9 cellular contexts compared by ENCODE assay signal in genomic region chr1:15337656-15338402, GRCh38.
DNase-seq lines count a peak whose midpoint lies in the region; ATAC-seq and TF ChIP-seq lines count a peak whose summit lies in the region.
"Had no signal": no experiment of that assay in that cellular context is flagged by ENCODE, and none has a peak within 500 bp of the region (broad histone marks: within the 10 kb centered on the region; RNA-seq: fewer than 3 reads in every experiment).

No MANE protein-coding gene starts in this region.

- in situ Hi-C loops in KBM-7 (cut with MboI; ENCODE audit: low pct_unique_long_range_greater_than_20kb, low sequenced_read_pairs): no loop called here

- H3K9me2 ChIP-seq in HCT116 (ENCODE audit: insufficient read depth): no peaks in the 10 kb centered on the region

- no peaks in the 10 kb centered on the region for H4K20me1 ChIP-seq in HCT116 (ENCODE audit: insufficient read depth)

- TF ChIP-seq CTCF in HCT116 (IDR thresholded peaks at IDR 0.05 in 2 of 3, conservative IDR thresholded peaks at IDR 0.05 in 1 of 3; ENCODE audit: borderline replicate concordance in 1 of 3, insufficient read depth in 1 of 3, low read depth in 2 of 3, low read length in 2 of 3): no peak

- CTCF ChIA-PET in HCT116 (lab: Charles Lee): interaction anchor here (3.4 kb wide), 1 partner anchor 14 kb away, joined by 22 read pairs; no protein-coding TSS in a partner anchor

- intact Hi-C loops in HCT116 (cut with micrococcal nuclease): no loop called here
- intact Hi-C loops in left ventricle myocardium superior (cut with micrococcal nuclease): no loop called here
- intact Hi-C loops in left colon (cut with DNase I, micrococcal nuclease): no loop called here

- no peak for TF ChIP-seq POLR2A in HCT116 (IDR thresholded peaks at IDR 0.05; ENCODE audit: borderline replicate concordance, extremely low read depth, insufficient read depth, insufficient read length)

- H3K27ac ChIP-seq in HCT116 (ENCODE audit: low read depth, low read length): peak overlapping the region; percentile 21; the same call in 1 of the 2 replicates
- H3K27ac ChIP-seq in stomach smooth muscle (ENCODE audit: low read length): peak overlapping the region; percentile 46

- RAD21 ChIA-PET in HCT116 (lab: Charles Lee; ENCODE audit: low non-redundant PET in 1 of 2, low total read pairs in 2 of 2, uncharacterized antibody in 2 of 2, unreplicated experiment in 2 of 2): no interaction called here

- H3K4me2 ChIP-seq in HCT116 (ENCODE audit: low read length): peak overlapping the region; percentile 74

- no peaks in the 10 kb centered on the region for H3K9me3 ChIP-seq in HCT116 (ENCODE audit: control insufficient read depth in 1 of 2, insufficient read depth in 1 of 2, low read depth in 1 of 2, low read length in 2 of 2)
- peaks cover 3% of the 10 kb centered on the region for H3K9me3 ChIP-seq in adipocyte (ENCODE audit: control insufficient read depth, low read length)
- H3K9me3 ChIP-seq in stomach smooth muscle (ENCODE audit: control insufficient read depth in 2 of 2, low read length in 2 of 2): no peaks in the 10 kb centered on the region

- H3K9ac ChIP-seq in HCT116 (ENCODE audit: low read length) (peak overlapping the region; percentile 39), adipocyte (ENCODE audit: low read length) (no peak overlapping the region), stomach smooth muscle (ENCODE audit: low read length in 2 of 2) (no peak overlapping the region)

- POLR2A ChIA-PET in HCT116 (lab: Charles Lee): interaction anchor here (0.6 kb wide), 1 partner anchor 12 kb away, joined by 3 read pairs; no protein-coding TSS in a partner anchor

- H3K4me1 ChIP-seq in HCT116 (ENCODE audit: control insufficient read depth in 1 of 2, insufficient read depth in 2 of 2, low read length in 2 of 2): peaks cover 18 to 52% of the 10 kb centered on the region in 2 experiments
- peaks cover 19% of the 10 kb centered on the region for H3K4me1 ChIP-seq in adipocyte (ENCODE audit: control insufficient read depth, insufficient read depth, low read length)
- H3K4me1 ChIP-seq in stomach smooth muscle (ENCODE audit: control insufficient read depth, insufficient read depth, low read length): peaks cover 31% of the 10 kb centered on the region

- H3K79me2 ChIP-seq in HCT116 (ENCODE audit: insufficient read depth, low read length): no peaks in the 10 kb centered on the region

- H2AFZ ChIP-seq in HCT116 (ENCODE audit: low read depth, low read length, poor library complexity, severe bottlenecking): peak overlapping the region; percentile 36

- peak; percentile 70 for DNase-seq in HCT116 (ENCODE audit: low read depth, low spot score)
- DNase-seq in adipocyte (ENCODE audit: low read depth): peak; percentile 77
- no peak for DNase-seq in left ventricle myocardium superior
- no peak for DNase-seq in KBM-7
- DNase-seq in stimulated activated CD4-positive, alpha-beta T cell treated with anti-CD3 and anti-CD28 coated beads, Interleukin-4, amount 100 ng/mL, for 1 hour: no peak
- no peak for DNase-seq in NCI-H1048 (lab: John Stamatoyannopoulos, UW)
- DNase-seq in left colon: no peak
- DNase-seq: activated T-cell treated with anti-CD3 and anti-CD28 coated beads, Interleukin-2, amount 50 U/mL, for 72 hours had no signal

- no peaks in the 10 kb centered on the region; a peak in 1 of 4 replicates for H3K36me3 ChIP-seq in HCT116 (ENCODE audit: control insufficient read depth in 1 of 2, insufficient read depth in 2 of 2, low read length in 2 of 2)
- H3K36me3 ChIP-seq in adipocyte (ENCODE audit: control insufficient read depth, insufficient read depth, low read length, severe bottlenecking): no peaks in the 10 kb centered on the region
- no peaks in the 10 kb centered on the region for H3K36me3 ChIP-seq in stomach smooth muscle (ENCODE audit: control insufficient read depth in 2 of 2, insufficient read depth in 2 of 2, low read length in 2 of 2)

- 0 out of 2 replicates have a peak, but pooled peaks have one; percentile 19 for TF ChIP-seq RAD21 in HCT116 (IDR thresholded peaks at IDR 0.05; ENCODE audit: low read depth)

- H3K4me3 ChIP-seq in HCT116 (replicated peaks in 1 of 2; ENCODE audit: low read depth in 1 of 2, low read length in 2 of 2) (peak overlapping the region in 1 of 2 experiments; percentile 38; a peak in 2 of 4 replicates), adipocyte (ENCODE audit: low read length) (no peak overlapping the region), stomach smooth muscle (ENCODE audit: low read length in 2 of 2) (peak overlapping the region in 1 of 2 donors; percentile 47)

- H3K27me3 ChIP-seq in HCT116 (ENCODE audit: insufficient read depth, low read length) (no peaks in the 10 kb centered on the region), adipocyte (replicated peaks; ENCODE audit: control insufficient read depth, insufficient read depth, low read length) (peaks cover 5% of the 10 kb centered on the region), stomach smooth muscle (ENCODE audit: control insufficient read depth in 1 of 2, insufficient read depth in 2 of 2, low read length in 2 of 2) (no peaks in the 10 kb centered on the region)

- BruUV-seq in HCT116 (replicated peaks; lab: Mats Ljungman, UMichigan): no TSS peak

- peak; percentile 88 for ATAC-seq in HCT116
- ATAC-seq in left ventricle myocardium superior: peak; percentile 81
- no peak for ATAC-seq in left colon
- ATAC-seq: activated T-cell treated with anti-CD3 and anti-CD28 coated beads, Interleukin-2, amount 50 U/mL, for 72 hours had no signal

TF ChIP-seq in HCT116, 20 proteins besides CTCF, POLR2A, EP300 and RAD21 (continues in another document):
- TF ChIP-seq ATF3 (IDR thresholded peaks at IDR 0.05) (no peak), TCF7L2 (IDR thresholded peaks at IDR 0.05; ENCODE audit: borderline replicate concordance, extremely low read depth, insufficient read depth, insufficient read length) (no peak), JUND (IDR thresholded peaks at IDR 0.05) (peak; percentile 78), CBX3 (IDR thresholded peaks at IDR 0.05; ENCODE audit: low read depth) (peak; percentile 82; the same call in 1 of the 2 replicates), POLR2AphosphoS5 (IDR thresholded peaks at IDR 0.05; ENCODE audit: low read depth, low read length) (peak; percentile 52), ELF1 (IDR thresholded peaks at IDR 0.05; ENCODE audit: borderline replicate concordance, low read depth) (no peak), SIN3A (IDR thresholded peaks at IDR 0.05; ENCODE audit: low read depth) (no peak), EZH2phosphoT487 (IDR thresholded peaks at IDR 0.05; ENCODE audit: borderline replicate concordance) (no peak), ZNF274 (IDR thresholded peaks at IDR 0.05; ENCODE audit: low read depth, low read length) (no peak), ZFX (IDR thresholded peaks at IDR 0.05) (no peak), CEBPB (IDR thresholded peaks at IDR 0.05; ENCODE audit: low read depth) (no peak), YY1 (IDR thresholded peaks at IDR 0.05; ENCODE audit: extremely low read depth, insufficient replicate concordance, low read depth, low read length) (no peak)
- TF ChIP-seq, protein P1, sequence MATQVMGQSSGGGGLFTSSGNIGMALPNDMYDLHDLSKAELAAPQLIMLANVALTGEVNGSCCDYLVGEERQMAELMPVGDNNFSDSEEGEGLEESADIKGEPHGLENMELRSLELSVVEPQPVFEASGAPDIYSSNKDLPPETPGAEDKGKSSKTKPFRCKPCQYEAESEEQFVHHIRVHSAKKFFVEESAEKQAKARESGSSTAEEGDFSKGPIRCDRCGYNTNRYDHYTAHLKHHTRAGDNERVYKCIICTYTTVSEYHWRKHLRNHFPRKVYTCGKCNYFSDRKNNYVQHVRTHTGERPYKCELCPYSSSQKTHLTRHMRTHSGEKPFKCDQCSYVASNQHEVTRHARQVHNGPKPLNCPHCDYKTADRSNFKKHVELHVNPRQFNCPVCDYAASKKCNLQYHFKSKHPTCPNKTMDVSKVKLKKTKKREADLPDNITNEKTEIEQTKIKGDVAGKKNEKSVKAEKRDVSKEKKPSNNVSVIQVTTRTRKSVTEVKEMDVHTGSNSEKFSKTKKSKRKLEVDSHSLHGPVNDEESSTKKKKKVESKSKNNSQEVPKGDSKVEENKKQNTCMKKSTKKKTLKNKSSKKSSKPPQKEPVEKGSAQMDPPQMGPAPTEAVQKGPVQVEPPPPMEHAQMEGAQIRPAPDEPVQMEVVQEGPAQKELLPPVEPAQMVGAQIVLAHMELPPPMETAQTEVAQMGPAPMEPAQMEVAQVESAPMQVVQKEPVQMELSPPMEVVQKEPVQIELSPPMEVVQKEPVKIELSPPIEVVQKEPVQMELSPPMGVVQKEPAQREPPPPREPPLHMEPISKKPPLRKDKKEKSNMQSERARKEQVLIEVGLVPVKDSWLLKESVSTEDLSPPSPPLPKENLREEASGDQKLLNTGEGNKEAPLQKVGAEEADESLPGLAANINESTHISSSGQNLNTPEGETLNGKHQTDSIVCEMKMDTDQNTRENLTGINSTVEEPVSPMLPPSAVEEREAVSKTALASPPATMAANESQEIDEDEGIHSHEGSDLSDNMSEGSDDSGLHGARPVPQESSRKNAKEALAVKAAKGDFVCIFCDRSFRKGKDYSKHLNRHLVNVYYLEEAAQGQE (IDR thresholded peaks at IDR 0.05; ENCODE audit: low read depth): no peak
- TF ChIP-seq, protein P2, sequence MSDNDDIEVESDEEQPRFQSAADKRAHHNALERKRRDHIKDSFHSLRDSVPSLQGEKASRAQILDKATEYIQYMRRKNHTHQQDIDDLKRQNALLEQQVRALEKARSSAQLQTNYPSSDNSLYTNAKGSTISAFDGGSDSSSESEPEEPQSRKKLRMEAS (IDR thresholded peaks at IDR 0.05): peak; percentile 79
- TF ChIP-seq, protein P3, sequence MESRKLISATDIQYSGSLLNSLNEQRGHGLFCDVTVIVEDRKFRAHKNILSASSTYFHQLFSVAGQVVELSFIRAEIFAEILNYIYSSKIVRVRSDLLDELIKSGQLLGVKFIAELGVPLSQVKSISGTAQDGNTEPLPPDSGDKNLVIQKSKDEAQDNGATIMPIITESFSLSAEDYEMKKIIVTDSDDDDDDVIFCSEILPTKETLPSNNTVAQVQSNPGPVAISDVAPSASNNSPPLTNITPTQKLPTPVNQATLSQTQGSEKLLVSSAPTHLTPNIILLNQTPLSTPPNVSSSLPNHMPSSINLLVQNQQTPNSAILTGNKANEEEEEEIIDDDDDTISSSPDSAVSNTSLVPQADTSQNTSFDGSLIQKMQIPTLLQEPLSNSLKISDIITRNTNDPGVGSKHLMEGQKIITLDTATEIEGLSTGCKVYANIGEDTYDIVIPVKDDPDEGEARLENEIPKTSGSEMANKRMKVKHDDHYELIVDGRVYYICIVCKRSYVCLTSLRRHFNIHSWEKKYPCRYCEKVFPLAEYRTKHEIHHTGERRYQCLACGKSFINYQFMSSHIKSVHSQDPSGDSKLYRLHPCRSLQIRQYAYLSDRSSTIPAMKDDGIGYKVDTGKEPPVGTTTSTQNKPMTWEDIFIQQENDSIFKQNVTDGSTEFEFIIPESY (IDR thresholded peaks at IDR 0.05; ENCODE audit: extremely low read depth, insufficient replicate concordance, low read length): no peak

Comparison
In these comparisons a context has a peak if more than half of its experiments do, and no peak if none do; other contexts are left out.
1. DNase-seq: peak in HCT116 (single experiment) and adipocyte (single experiment); none in left ventricle myocardium superior (single experiment), KBM-7 (single experiment), stimulated activated CD4-positive, alpha-beta T cell treated with anti-CD3 and anti-CD28 coated beads, Interleukin-4, amount 100 ng/mL, for 1 hour (single experiment), NCI-H1048 (single experiment) and left colon (0 of 2).